9 cellular contexts compared by ENCODE assay signal in genomic region chr12:124032265-124032886, GRCh38. TPM values are rescaled to one million over a fixed set of nuclear protein-coding genes. Genes with fewer than 3 reads are reported as not detected.
DNase-seq lines count a peak whose midpoint lies in the region; ATAC-seq, FAIRE-seq and TF ChIP-seq lines count a peak whose summit lies in the region.
"Had no signal": no experiment of that assay in that cellular context is flagged by ENCODE, and none has a peak within 500 bp of the region (broad histone marks: within the 10 kb centered on the region; RNA-seq: fewer than 3 reads in every experiment).

No MANE protein-coding gene starts in this region.

- H3K27ac ChIP-seq in GM12878 (ENCODE audit: control insufficient read depth, insufficient read depth) = no peak overlapping the region

- FAIRE-seq in GM12878 (lab: Jason Lieb, UNC) = peak; percentile 81

- DNase-seq in Ammon's horn (ENCODE audit: low spot score) (peak; percentile 79), NCI-H2171 treated with DMSO at 0.1 percent for 48 hours (lab: John Stamatoyannopoulos, UW) (peak; percentile 65), GM12878 (ENCODE audit: low read depth, low spot score) (no peak), iPS-NIHi7 (ENCODE audit: extremely low spot score) (peak; percentile 83), stromal cell of bone marrow (ENCODE audit: low read depth) (peak; percentile 58)

- POLR2A ChIA-PET in GM12878 (lab: Charles Lee) = no interaction called here

- peak; percentile 86 for TF ChIP-seq CTCF in GM12873 (IDR thresholded peaks at IDR 0.05; ENCODE audit: insufficient read depth, low read depth, low read length, missing control alignments)
- TF ChIP-seq CTCF in GM12878 (IDR thresholded peaks at IDR 0.05 in 2 of 3, conservative IDR thresholded peaks at IDR 0.05 in 1 of 3; ENCODE audit: control insufficient read depth in 2 of 3, extremely low read depth in 1 of 3, insufficient read depth in 1 of 3, low read depth in 3 of 3, low read length in 3 of 3) = peak; percentile 72 to 85 (median 81)

- in situ Hi-C loops in GM12878 (cut with MboI) = loop anchor here (10.0 kb wide), 1 partner anchor 872 kb away; no protein-coding TSS in a partner anchor

- no peaks in the 10 kb centered on the region for H3K36me3 ChIP-seq in GM12878 (ENCODE audit: control insufficient read depth in 2 of 2, insufficient read depth in 2 of 2, low read length in 1 of 2)

- peak; percentile 59 for TF ChIP-seq RAD21 in GM12878 (IDR thresholded peaks at IDR 0.05; ENCODE audit: insufficient read depth, low read depth, low read length)

- SMC1A ChIA-PET in GM12878 (lab: Charles Lee; ENCODE audit: uncharacterized antibody, unreplicated experiment) = interaction anchor here (0.7 to 1.8 kb wide), 10 partner anchors 12 to 289 kb away, joined by 3 to 8 read pairs (median 4); no protein-coding TSS in a partner anchor

- H3K4me1 ChIP-seq in GM12878 (ENCODE audit: control insufficient read depth, insufficient read depth, low read length) = no peaks in the 10 kb centered on the region

- no peaks in the 10 kb centered on the region for H4K20me1 ChIP-seq in GM12878 (ENCODE audit: control insufficient read depth, insufficient read depth)

- no peak for TF ChIP-seq POLR2A in GM12878 (IDR thresholded peaks at IDR 0.05; ENCODE audit: low read depth, low read length)

- no peak overlapping the region for H3K4me2 ChIP-seq in GM12878 (ENCODE audit: control insufficient read depth, insufficient read depth)

- no peak overlapping the region for H2AFZ ChIP-seq in GM12878 (ENCODE audit: control insufficient read depth, low read depth, low read length)

- RAD21 ChIA-PET in GM12878 (lab: Charles Lee; ENCODE audit: unreplicated experiment) = interaction anchor here (0.6 to 2.1 kb wide), 8 partner anchors 58 to 739 kb away, joined by 3 to 7 read pairs (median 3); no protein-coding TSS in a partner anchor

- H3K4me3 ChIP-seq in GM12878 = no peak overlapping the region

- intact Hi-C loops in GM12878 (cut with micrococcal nuclease; ENCODE audit: unreplicated experiment) = loop anchor here (2.0 to 10.0 kb wide), 2 partner anchors 128 to 362 kb away; no protein-coding TSS in a partner anchor

- no peaks in the 10 kb centered on the region for H3K9me3 ChIP-seq in GM12878 (replicated peaks; ENCODE audit: control insufficient read depth, insufficient read depth, low read length)

- H3K9ac ChIP-seq in GM12878 (ENCODE audit: control insufficient read depth, insufficient read depth, low read length) = no peak overlapping the region

- CTCF ChIA-PET in GM12878 (lab: Yijun Ruan, JAX) = interaction anchor here (0.7 to 2.8 kb wide), 37 partner anchors 8 to 874 kb away, joined by 3 to 21 read pairs (median 3); no protein-coding TSS in a partner anchor

- ATAC-seq in GM12878 (peak; percentile 71), GM18520 (IDR thresholded peaks at IDR 0.05; ENCODE audit: unreplicated experiment) (no peak), GM18868 (IDR thresholded peaks at IDR 0.05; ENCODE audit: unreplicated experiment) (no peak)
- ATAC-seq: naive thymus-derived CD8-positive, alpha-beta T cell had no signal

- BruUV-seq in GM12878 (replicated peaks; lab: Mats Ljungman, UMichigan) = no TSS peak

- no peaks in the 10 kb centered on the region for H3K79me2 ChIP-seq in GM12878 (ENCODE audit: control insufficient read depth, insufficient read depth, low read length)

- no peaks in the 10 kb centered on the region for H3K27me3 ChIP-seq in GM12878 (replicated peaks in 1 of 2; ENCODE audit: control insufficient read depth in 2 of 2, insufficient read depth in 2 of 2, low read length in 1 of 2)

- no peak for TF ChIP-seq EP300 in GM12878 (IDR thresholded peaks at IDR 0.05; ENCODE audit: borderline replicate concordance in 1 of 2, control insufficient read depth in 1 of 2, low read depth in 2 of 2, low read length in 2 of 2)

- 62% methylated on average over 9 of the region's 9 CpGs for WGBS in GM12878 (ENCODE audit: insufficient coverage, insufficient replicate concordance, low lambda C conversion rate, missing lambda C conversion rate)

TF ChIP-seq in GM12878, 131 proteins besides CTCF, POLR2A, EP300 and RAD21 (continues in another document):
- no peak for TF ChIP-seq SIN3A (IDR thresholded peaks at IDR 0.05; ENCODE audit: low read depth, low read length)
- no peak for TF ChIP-seq EED (IDR thresholded peaks at IDR 0.05; ENCODE audit: low read depth)
- TF ChIP-seq JUND (IDR thresholded peaks at IDR 0.05; ENCODE audit: low read depth, low read length) = no peak
- 0 out of 2 replicates have a peak, but pooled peaks have one; percentile 40 for TF ChIP-seq YY1 (IDR thresholded peaks at IDR 0.05; ENCODE audit: low read depth, low read length)
- no peak for TF ChIP-seq CBFB (IDR thresholded peaks at IDR 0.05; ENCODE audit: low read depth)
- TF ChIP-seq E4F1 (IDR thresholded peaks at IDR 0.05; ENCODE audit: borderline replicate concordance, partially characterized antibody) = no peak
- TF ChIP-seq ATF2 (IDR thresholded peaks at IDR 0.05; ENCODE audit: low read length) = no peak
- TF ChIP-seq PML (IDR thresholded peaks at IDR 0.05; ENCODE audit: low read length) = no peak
- no peak for TF ChIP-seq EGR1 (IDR thresholded peaks at IDR 0.05; ENCODE audit: borderline replicate concordance in 1 of 2, low read depth in 2 of 2, low read length in 2 of 2)
- TF ChIP-seq ZSCAN29 (IDR thresholded peaks at IDR 0.05) = no peak
- no peak for TF ChIP-seq HCFC1 (IDR thresholded peaks at IDR 0.05; ENCODE audit: low read length)
- peak; percentile 53 for TF ChIP-seq SMC3 (IDR thresholded peaks at IDR 0.05; ENCODE audit: borderline replicate concordance, low read length)

RNA-seq across cellular contexts. Expression of gene ZNF664, which starts 59.4 kb away (rescaled TPM):
- total RNA-seq in GM12878 (2013; cell fraction: nucleolus; rRNA removed) = 57.8 and 60.9 TPM in 2 replicates
- total RNA-seq in GM12878 (2014; rRNA removed) (22.4 and 26.6 TPM in 2 replicates), GM12878 (2014; rRNA removed; fragmentation: Illumina TruSeq; extraction: Trizol) (45.1 and 47.8 TPM in 2 replicates), GM12878 (2021) (51.0 and 59.3 TPM in 2 replicates)
- 17.2 TPM for polyA plus RNA-seq in GM12878 (2011; ENCODE audit: low read depth)
- polyA plus RNA-seq in GM12878 (2011; rRNA removed) (53.2 and 67.8 TPM in 2 replicates), GM12878 (2014; fragmentation: Illumina TruSeq; extraction: Trizol) (65.6 and 70.4 TPM in 2 replicates), GM12878 (2014; fragmentation: Nextera tagmentation; extraction: Ambion mirVana) (1 to 10 TPM; 1.8 to 8.5 TPM), GM12878 (2014; rRNA removed) (30.0 and 39.2 TPM in 2 replicates), GM12878 (2016; fragmentation: Nextera tagmentation; extraction: Ambion mirVana) (10 to 100 TPM; 18.3 to 21.6 TPM)
- 29.8 and 30.4 TPM in 2 replicates for polyA plus RNA-seq in GM12878 (2011; cell fraction: cytosol; rRNA removed)
- polyA plus RNA-seq in GM12878 (2011; cell fraction: nucleus; rRNA removed) = 39.7 and 43.6 TPM in 2 replicates
- polyA plus RNA-seq in GM12878 (2012) = 26.4 and 27.4 TPM in 2 replicates
- 31.5 and 33.5 TPM in 2 replicates for polyA minus RNA-seq in GM12878 (2011; rRNA and poly(A)+ RNA removed)
- polyA minus RNA-seq in GM12878 (2011; cell fraction: cytosol; rRNA and poly(A)+ RNA removed) = 9.9 and 13.8 TPM in 2 replicates
- polyA minus RNA-seq in GM12878 (2011; cell fraction: nucleus; rRNA and poly(A)+ RNA removed) = 37.7 and 52.3 TPM in 2 replicates

RNA-seq across cellular contexts. Expression of gene CCDC92, which starts 59.7 kb away (rescaled TPM):
- 2.6 and 2.7 TPM in 2 replicates for total RNA-seq in GM12878 (2013; cell fraction: nucleolus; rRNA removed)
- 2.9 and 4.8 TPM in 2 replicates for total RNA-seq in GM12878 (2014; rRNA removed)
- total RNA-seq in GM12878 (2014; rRNA removed; fragmentation: Illumina TruSeq; extraction: Trizol) = 3.5 and 3.7 TPM in 2 replicates
- total RNA-seq in GM12878 (2021) = 11.8 and 12.8 TPM in 2 replicates
- 4.2 TPM for polyA plus RNA-seq in GM12878 (2011; ENCODE audit: low read depth)
- 0.61 and 0.96 TPM in 2 replicates for polyA plus RNA-seq in GM12878 (2011; rRNA removed)
- 0.47 and 0.69 TPM in 2 replicates for polyA plus RNA-seq in GM12878 (2011; cell fraction: cytosol; rRNA removed)
- polyA plus RNA-seq in GM12878 (2011; cell fraction: nucleus; rRNA removed) = 2.0 and 2.1 TPM in 2 replicates
- 6.1 and 6.7 TPM in 2 replicates for polyA plus RNA-seq in GM12878 (2012)
- 2.6 and 7.1 TPM in 2 replicates for polyA plus RNA-seq in GM12878 (2014; fragmentation: Illumina TruSeq; extraction: Trizol)
- polyA plus RNA-seq in GM12878 (2014; fragmentation: Nextera tagmentation; extraction: Ambion mirVana) = under 1 TPM; 0.53 to 0.82 TPM
- 9.5 and 10.6 TPM in 2 replicates for polyA plus RNA-seq in GM12878 (2014; rRNA removed)
- polyA plus RNA-seq in GM12878 (2016; fragmentation: Nextera tagmentation; extraction: Ambion mirVana) = 1 to 10 TPM; 2.2 to 6.6 TPM
- 0.44 and 0.46 TPM in 2 replicates for polyA minus RNA-seq in GM12878 (2011; rRNA and poly(A)+ RNA removed)
- polyA minus RNA-seq in GM12878 (2011; cell fraction: cytosol; rRNA and poly(A)+ RNA removed) = 1.2 TPM in 1 of 2 replicates, not detected in the other
- polyA minus RNA-seq in GM12878 (2011; cell fraction: nucleus; rRNA and poly(A)+ RNA removed) = 1.2 and 3.5 TPM in 2 replicates
